8 cellular contexts compared by ENCODE assay signal in genomic region chr2:84424152-84424551, GRCh38. TPM values are rescaled to one million over a fixed set of nuclear protein-coding genes. Genes with fewer than 3 reads are reported as not detected.
DNase-seq lines count a peak whose midpoint lies in the region; ATAC-seq, FAIRE-seq and TF ChIP-seq lines count a peak whose summit lies in the region.

No MANE protein-coding gene starts in this region.

- H3K9me3 ChIP-seq in HCT116 (ENCODE audit: control insufficient read depth in 1 of 2, insufficient read depth in 1 of 2, low read depth in 1 of 2, low read length in 2 of 2) (no peaks in the 10 kb centered on the region), HepG2 (ENCODE audit: low read length) (no peaks in the 10 kb centered on the region)

- RAD21 ChIA-PET in HCT116 (lab: Charles Lee; ENCODE audit: low non-redundant PET in 1 of 2, low total read pairs in 2 of 2, uncharacterized antibody in 2 of 2, unreplicated experiment in 2 of 2): no interaction called here

- H3K4me1 ChIP-seq in HCT116 (ENCODE audit: control insufficient read depth in 1 of 2, insufficient read depth in 2 of 2, low read length in 2 of 2) (no peaks in the 10 kb centered on the region), HepG2 (ENCODE audit: insufficient read depth, low read length) (0 out of 2 replicates have a peak, but pooled peaks cover 5% of the 10 kb centered on the region)

- peaks cover 6% of the 10 kb centered on the region; the same call in 1 of the 2 replicates for H3K9me3 Mint-ChIP-seq in WTC11

- H3K27ac ChIP-seq in C4-2B: no peak overlapping the region
- no peak overlapping the region for H3K27ac ChIP-seq in HCT116 (ENCODE audit: low read depth, low read length)
- H3K27ac ChIP-seq in HepG2 (ENCODE audit: extremely low read length, insufficient read depth, low read length): no peak overlapping the region

- no peak overlapping the region for H3K4me2 ChIP-seq in HCT116 (ENCODE audit: low read length)
- no peak overlapping the region for H3K4me2 ChIP-seq in HepG2 (ENCODE audit: low read depth, low read length)

- H3K4me3 Mint-ChIP-seq in WTC11: no peak overlapping the region

- POLR2A ChIA-PET in HCT116 (lab: Charles Lee): no interaction called here
- POLR2A ChIA-PET in WTC11 (lab: Charles Lee): no interaction called here
- POLR2A ChIA-PET in HepG2 (lab: Yijun Ruan, JAX): no interaction called here

- BruUV-seq in HCT116 (replicated peaks; lab: Mats Ljungman, UMichigan): no TSS peak
- no TSS peak for BruUV-seq in HepG2 (replicated peaks; lab: Mats Ljungman, UMichigan)

- H3K27me3 ChIP-seq in HCT116 (ENCODE audit: insufficient read depth, low read length) (no peaks in the 10 kb centered on the region), HepG2 (ENCODE audit: control insufficient read depth in 1 of 2, insufficient read depth in 2 of 2, low read length in 2 of 2) (no peaks in the 10 kb centered on the region)

- no peak for ATAC-seq in HCT116
- ATAC-seq in WTC11: no peak
- 0 out of 3 replicates have a peak, but pooled peaks have one; percentile 32 for ATAC-seq in HepG2
- ATAC-seq in GM21423 (IDR thresholded peaks at IDR 0.05; ENCODE audit: unreplicated experiment): no peak
- ATAC-seq in HG02970 (IDR thresholded peaks at IDR 0.05; ENCODE audit: low FRiP score, unreplicated experiment): no peak

- TF ChIP-seq RAD21 in HCT116 (IDR thresholded peaks at IDR 0.05; ENCODE audit: low read depth): peak; percentile 55
- no peak for TF ChIP-seq RAD21 in HepG2 (CRISPR knock-in tag; IDR thresholded peaks at IDR 0.05)

- in situ Hi-C loops in HepG2 (cut with HindIII; ENCODE audit: extremely low pct_ligation_motif_present, low pct_unique_long_range_greater_than_20kb): no loop called here

- no peaks in the 10 kb centered on the region for H3K27me3 Mint-ChIP-seq in WTC11 (ENCODE audit: low read depth)

- H3K27ac Mint-ChIP-seq in WTC11: no peak overlapping the region

- H4K20me1 ChIP-seq in HCT116 (ENCODE audit: insufficient read depth) (no peaks in the 10 kb centered on the region), HepG2 (ENCODE audit: insufficient read depth, low read length) (no peaks in the 10 kb centered on the region)

- TF ChIP-seq EP300 in HepG2 (IDR thresholded peaks at IDR 0.05; ENCODE audit: low read depth in 2 of 2, low read length in 2 of 2) (no peak), HepG2 (CRISPR knock-in tag; IDR thresholded peaks at IDR 0.05; ENCODE audit: borderline replicate concordance) (no peak)

- no peaks in the 10 kb centered on the region for H3K9me2 ChIP-seq in HCT116 (ENCODE audit: insufficient read depth)

- H3K79me2 ChIP-seq in HCT116 (ENCODE audit: insufficient read depth, low read length) (no peaks in the 10 kb centered on the region), HepG2 (ENCODE audit: insufficient read depth, low read length) (no peaks in the 10 kb centered on the region)

- H3K4me3 ChIP-seq in HCT116 (replicated peaks in 1 of 2; ENCODE audit: low read depth in 1 of 2, low read length in 2 of 2): no peak overlapping the region
- H3K4me3 ChIP-seq in HepG2 (replicated peaks in 1 of 3; ENCODE audit: insufficient read depth in 1 of 3, low read depth in 2 of 3, low read length in 3 of 3): no peak overlapping the region

- CTCF ChIA-PET in HCT116 (lab: Charles Lee) (no interaction called here), WTC11 (lab: Charles Lee) (no interaction called here), HepG2 (lab: Yijun Ruan, JAX; ENCODE audit: low intra/inter-chr PET ratio, low total read pairs) (no interaction called here)

- FAIRE-seq in HepG2 (lab: Jason Lieb, UNC): no peak

- intact Hi-C loops in HCT116 (cut with micrococcal nuclease) (loop anchor here (5.0 kb wide), 1 partner anchor 402 kb away; no protein-coding TSS in a partner anchor), HepG2 (cut with micrococcal nuclease; ENCODE audit: unreplicated experiment) (no loop called here)

- TF ChIP-seq POLR2A in HCT116 (IDR thresholded peaks at IDR 0.05; ENCODE audit: borderline replicate concordance, extremely low read depth, insufficient read depth, insufficient read length) (no peak), HepG2 (IDR thresholded peaks at IDR 0.05; ENCODE audit: insufficient read depth in 1 of 2, low read depth in 2 of 2, low read length in 2 of 2) (no peak)

- TF ChIP-seq CTCF in C4-2B (conservative IDR thresholded peaks at IDR 0.05) (peak; percentile 68), HCT116 (IDR thresholded peaks at IDR 0.05 in 2 of 3, conservative IDR thresholded peaks at IDR 0.05 in 1 of 3; ENCODE audit: borderline replicate concordance in 1 of 3, insufficient read depth in 1 of 3, low read depth in 2 of 3, low read length in 2 of 3) (peak; percentile 4 to 64 (median 45); a peak in 3 of 6 replicates), WTC11 (IDR thresholded peaks at IDR 0.05) (peak; percentile 31; the same call in 1 of the 2 replicates), HepG2 (CRISPR knock-in tag; IDR thresholded peaks at IDR 0.05) (peak; percentile 52)

- no peak overlapping the region for H2AFZ ChIP-seq in HCT116 (ENCODE audit: low read depth, low read length, poor library complexity, severe bottlenecking)
- H2AFZ ChIP-seq in HepG2 (ENCODE audit: low read length): no peak overlapping the region

- peaks cover 9% of the 10 kb centered on the region for H3K36me3 Mint-ChIP-seq in WTC11

- H3K9ac ChIP-seq in HCT116 (ENCODE audit: low read length) (no peak overlapping the region), HepG2 (ENCODE audit: insufficient read depth, low read depth, low read length) (no peak overlapping the region)

- H3K36me3 ChIP-seq in HCT116 (ENCODE audit: control insufficient read depth in 1 of 2, insufficient read depth in 2 of 2, low read length in 2 of 2) (peaks cover 4 to 18% of the 10 kb centered on the region in 2 experiments; a peak in 3 of 4 replicates), HepG2 (replicated peaks in 1 of 2; ENCODE audit: control insufficient read depth in 1 of 2, insufficient read depth in 2 of 2, low read length in 2 of 2) (peaks cover 6 to 32% of the 10 kb centered on the region in 2 experiments; a peak in 4 of 5 replicates)

- H3K4me1 Mint-ChIP-seq in WTC11: no peaks in the 10 kb centered on the region

- DNase-seq in HCT116 (ENCODE audit: low read depth, low spot score): no peak
- DNase-seq in WTC11 (ENCODE audit: low spot score): no peak
- DNase-seq in HepG2 (ENCODE audit: low spot score): no peak
- no peak for DNase-seq in NCI-H524 treated with DMSO at 0.1 percent for 48 hours (lab: John Stamatoyannopoulos, UW)
- DNase-seq in NCI-H128 (lab: John Stamatoyannopoulos, UW; ENCODE audit: unreplicated experiment): no peak

TF ChIP-seq in WTC11, 78 proteins besides CTCF, POLR2A, EP300 and RAD21 (continues in another document):
- TF ChIP-seq EMX1 (CRISPR knock-in tag; IDR thresholded peaks at IDR 0.05): no peak
- no peak for TF ChIP-seq OVOL2 (CRISPR knock-in tag; IDR thresholded peaks at IDR 0.05; ENCODE audit: borderline replicate concordance)

TF ChIP-seq in HepG2, 621 proteins besides CTCF, POLR2A, EP300 and RAD21:
- peak; percentile 52 for TF ChIP-seq STAG1 (CRISPR knock-in tag; IDR thresholded peaks at IDR 0.05)
- TF ChIP-seq ZNF556 (CRISPR knock-in tag; IDR thresholded peaks at IDR 0.05; ENCODE audit: borderline replicate concordance): no peak

RNA-seq across cellular contexts. Expression of gene SUCLG1, which starts 34.9 kb away (rescaled TPM):
- total RNA-seq in HCT116 (2021; ENCODE audit: unreplicated experiment): 56.3 TPM
- 50.1 and 66.6 TPM in 2 replicates for polyA plus RNA-seq in HCT116 (2012)
- total RNA-seq in WTC11 (2021): 43.6 to 52.4 TPM (median 47.3 TPM) in 3 replicates
- total RNA-seq in HepG2 (2016; rRNA removed; fragmentation: Illumina TruSeq; extraction: Trizol): 121 and 177 TPM in 2 replicates
- 31.2 TPM in 2 replicates for total RNA-seq in HepG2 (2016; cell fraction: cytosol; rRNA removed; fragmentation: Illumina TruSeq; extraction: Trizol; ENCODE audit: low read depth)
- total RNA-seq in HepG2 (2016; cell fraction: insoluble cytoplasmic fraction; rRNA removed; fragmentation: Illumina TruSeq; extraction: Trizol): 125 and 187 TPM in 2 replicates
- total RNA-seq in HepG2 (2016; cell fraction: membrane; rRNA removed; fragmentation: Illumina TruSeq; extraction: Trizol): 41.6 and 51.0 TPM in 2 replicates
- 69.5 and 70.0 TPM in 2 replicates for total RNA-seq in HepG2 (2016; cell fraction: nucleus; rRNA removed; fragmentation: Illumina TruSeq; extraction: Trizol)
- polyA plus RNA-seq in HepG2 (2011; rRNA removed): 45.3 and 58.7 TPM in 2 replicates
- polyA plus RNA-seq in HepG2 (2011; cell fraction: cytosol; rRNA removed): 39.6 and 47.4 TPM in 2 replicates
- 26.7 and 26.8 TPM in 2 replicates for polyA plus RNA-seq in HepG2 (2011; cell fraction: nucleus; rRNA removed)
- 65.3 and 92.3 TPM in 2 replicates for polyA plus RNA-seq in HepG2 (2012)
- 25.2 and 26.0 TPM in 2 replicates for polyA plus RNA-seq in HepG2 (2016; cell fraction: cytosol; fragmentation: Illumina TruSeq; extraction: Trizol; ENCODE audit: low read depth)
- 158 and 174 TPM in 2 replicates for polyA plus RNA-seq in HepG2 (2016; cell fraction: insoluble cytoplasmic fraction; fragmentation: Illumina TruSeq; extraction: Trizol; ENCODE audit: low read depth)
- 35.6 and 36.5 TPM in 2 replicates for polyA plus RNA-seq in HepG2 (2016; cell fraction: membrane; fragmentation: Illumina TruSeq; extraction: Trizol; ENCODE audit: low read depth)
- polyA plus RNA-seq in HepG2 (2016; cell fraction: nucleus; fragmentation: Illumina TruSeq; extraction: Trizol; ENCODE audit: insufficient read depth, low read depth): 85.8 and 89.0 TPM in 2 replicates
- 19.3 and 19.7 TPM in 2 replicates for polyA minus RNA-seq in HepG2 (2011; rRNA and poly(A)+ RNA removed; ENCODE audit: low replicate concordance)
- polyA minus RNA-seq in HepG2 (2011; cell fraction: cytosol; rRNA and poly(A)+ RNA removed): 26.4 and 32.6 TPM in 2 replicates
- 38.4 and 44.0 TPM in 2 replicates for polyA minus RNA-seq in HepG2 (2011; cell fraction: nucleus; rRNA and poly(A)+ RNA removed)
